ENCODE assay signal across 1 cellular context in the genomic region with DNA sequence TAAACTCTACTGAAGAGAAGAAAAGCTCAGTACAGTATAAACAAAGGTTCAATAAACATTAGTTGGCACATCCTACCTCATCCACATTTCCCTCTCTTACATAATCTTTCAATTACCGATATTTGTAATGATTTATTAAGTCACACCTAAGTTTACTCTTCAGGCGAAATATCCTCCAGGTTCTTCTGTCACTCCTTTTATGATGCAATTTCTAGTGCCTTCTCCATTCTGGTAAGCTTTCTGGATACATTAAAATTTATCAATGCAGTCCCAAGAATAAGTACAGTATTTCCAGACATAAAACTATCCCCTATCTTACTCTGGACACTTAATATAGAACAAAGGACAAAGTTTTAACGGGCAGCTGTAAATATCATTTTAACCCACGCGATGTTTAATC.
TF ChIP-seq lines count a peak whose summit lies in the region.

No MANE protein-coding gene starts in this region.

TF ChIP-seq in K562, 482 proteins besides CTCF, POLR2A, EP300 and RAD21:
- TF ChIP-seq, protein P1, sequence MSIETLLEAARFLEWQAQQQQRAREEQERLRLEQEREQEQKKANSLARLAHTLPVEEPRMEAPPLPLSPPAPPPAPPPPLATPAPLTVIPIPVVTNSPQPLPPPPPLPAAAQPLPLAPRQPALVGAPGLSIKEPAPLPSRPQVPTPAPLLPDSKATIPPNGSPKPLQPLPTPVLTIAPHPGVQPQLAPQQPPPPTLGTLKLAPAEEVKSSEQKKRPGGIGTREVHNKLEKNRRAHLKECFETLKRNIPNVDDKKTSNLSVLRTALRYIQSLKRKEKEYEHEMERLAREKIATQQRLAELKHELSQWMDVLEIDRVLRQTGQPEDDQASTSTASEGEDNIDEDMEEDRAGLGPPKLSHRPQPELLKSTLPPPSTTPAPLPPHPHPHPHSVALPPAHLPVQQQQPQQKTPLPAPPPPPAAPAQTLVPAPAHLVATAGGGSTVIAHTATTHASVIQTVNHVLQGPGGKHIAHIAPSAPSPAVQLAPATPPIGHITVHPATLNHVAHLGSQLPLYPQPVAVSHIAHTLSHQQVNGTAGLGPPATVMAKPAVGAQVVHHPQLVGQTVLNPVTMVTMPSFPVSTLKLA (conservative IDR thresholded peaks at IDR 0.05) = no peak
- TF ChIP-seq CEBPG (CRISPR knock-in tag; IDR thresholded peaks at IDR 0.05) (no peak), CEBPG (tag; conservative IDR thresholded peaks at IDR 0.05 in 1 of 2, IDR thresholded peaks at IDR 0.05 in 1 of 2) (peak in 1 of 2 experiments; percentile 56; a peak in 3 of 4 replicates), ATF3 (IDR thresholded peaks at IDR 0.05) (peak; percentile 45), ATF3 (CRISPR knock-in tag; conservative IDR thresholded peaks at IDR 0.05) (no peak), CEBPB (tag; IDR thresholded peaks at IDR 0.05) (peak; percentile 31; the same call in 1 of the 2 replicates)
TF ChIP-seq in K562: peak in this region for 3.
